In genomic region chr4:104967034-104967401, GRCh38 we compare ENCODE assay signal across 8 cellular contexts.
DNase-seq lines count a peak whose midpoint lies in the region; ATAC-seq, FAIRE-seq and TF ChIP-seq lines count a peak whose summit lies in the region.

No MANE protein-coding gene starts in this region.

- H3K79me2 ChIP-seq in GM12878 (ENCODE audit: control insufficient read depth, insufficient read depth, low read length): peaks cover 9% of the 10 kb centered on the region

- TF ChIP-seq EP300 in GM12878 (IDR thresholded peaks at IDR 0.05; ENCODE audit: borderline replicate concordance in 1 of 2, control insufficient read depth in 1 of 2, low read depth in 2 of 2, low read length in 2 of 2): no peak
- no peak for TF ChIP-seq EP300 in transverse colon (IDR thresholded peaks at IDR 0.05; ENCODE audit: low read depth)

- POLR2A ChIA-PET in CD8-positive, alpha-beta T cell (lab: Charles Lee): no interaction called here
- POLR2A ChIA-PET in GM12878 (lab: Charles Lee): no interaction called here

- peak overlapping the region; percentile 72 for H3K9ac ChIP-seq in GM12878 (ENCODE audit: control insufficient read depth, insufficient read depth, low read length)

- no peak for TF ChIP-seq RAD21 in GM12878 (IDR thresholded peaks at IDR 0.05; ENCODE audit: insufficient read depth, low read depth, low read length)

- peak overlapping the region; percentile 83 for H3K4me2 ChIP-seq in GM12878 (ENCODE audit: control insufficient read depth, insufficient read depth)

- BruUV-seq in GM12878 (replicated peaks; lab: Mats Ljungman, UMichigan): no TSS peak

- H3K27ac ChIP-seq in CD8-positive, alpha-beta T cell (ENCODE audit: low read depth, low read length): no peak overlapping the region
- H3K27ac ChIP-seq in GM12878 (ENCODE audit: control insufficient read depth, insufficient read depth): peak overlapping the region; percentile 91
- peak overlapping the region; percentile 80 to 88 (median 84) for H3K27ac ChIP-seq in transverse colon

- RAD21 ChIA-PET in GM12878 (lab: Charles Lee; ENCODE audit: unreplicated experiment): interaction anchor here (0.9 to 1.8 kb wide), 7 partner anchors 9 to 97 kb away, joined by 3 to 6 read pairs (median 4); no protein-coding TSS in a partner anchor

- ATAC-seq in CD8-positive, alpha-beta T cell: no peak
- ATAC-seq in GM21390 (IDR thresholded peaks at IDR 0.05; ENCODE audit: unreplicated experiment) (peak; percentile 24), HG03565 (IDR thresholded peaks at IDR 0.05; ENCODE audit: unreplicated experiment) (peak; percentile 5), GM12878 (peak; percentile 59)

- 4% methylated on average over 3 of the region's 3 CpGs for WGBS in GM12878 (ENCODE audit: insufficient coverage, insufficient replicate concordance, low lambda C conversion rate, missing lambda C conversion rate)
- 5 to 10% methylated on average over 2 to 3 of the region's 3 CpGs for WGBS in transverse colon (ENCODE audit: low coverage in 1 of 2), 2 donors

- no peaks in the 10 kb centered on the region for H4K20me1 ChIP-seq in GM12878 (ENCODE audit: control insufficient read depth, insufficient read depth)

- no peak for TF ChIP-seq CTCF in CD8-positive, alpha-beta T cell (IDR thresholded peaks at IDR 0.05)
- TF ChIP-seq CTCF in GM12878 (IDR thresholded peaks at IDR 0.05 in 2 of 3, conservative IDR thresholded peaks at IDR 0.05 in 1 of 3; ENCODE audit: control insufficient read depth in 2 of 3, extremely low read depth in 1 of 3, insufficient read depth in 1 of 3, low read depth in 3 of 3, low read length in 3 of 3) (no peak), transverse colon (IDR thresholded peaks at IDR 0.05) (no peak)

- no peaks in the 10 kb centered on the region for H3K9me3 ChIP-seq in CD8-positive, alpha-beta T cell (ENCODE audit: low read length)
- H3K9me3 ChIP-seq in GM12878 (replicated peaks; ENCODE audit: control insufficient read depth, insufficient read depth, low read length): peaks cover 16% of the 10 kb centered on the region; the same call in 2 of the 3 replicates
- no peaks in the 10 kb centered on the region for H3K9me3 ChIP-seq in transverse colon

- H3K4me1 Mint-ChIP-seq in CD8-positive, alpha-beta T cell (ENCODE audit: low read depth): peaks cover 12% of the 10 kb centered on the region

- SMC1A ChIA-PET in GM12878 (lab: Charles Lee; ENCODE audit: uncharacterized antibody, unreplicated experiment): interaction anchor here (1.0 to 1.7 kb wide), 4 partner anchors 23 to 95 kb away, joined by 3 to 14 read pairs (median 9); no protein-coding TSS in a partner anchor

- intact Hi-C loops in CD8-positive, alpha-beta T cell (cut with DNase I, micrococcal nuclease): loop anchor here in 1 of 2 experiments (5.0 kb wide), 1 partner anchor 45 kb away; no protein-coding TSS in a partner anchor
- intact Hi-C loops in GM12878 (cut with micrococcal nuclease; ENCODE audit: unreplicated experiment) (loop anchor here (2.0 to 10.0 kb wide), 8 partner anchors 24 to 902 kb away; partner anchors contain the start of genes CXXC4 and TET2), transverse colon (cut with DNase I; ENCODE audit: low total_unique reads) (no loop called here)

- CTCF ChIA-PET in CD8-positive, alpha-beta T cell (lab: Charles Lee): no interaction called here
- CTCF ChIA-PET in GM12878 (lab: Yijun Ruan, JAX): interaction anchor here (0.6 to 1.4 kb wide), 3 partner anchors 30 to 92 kb away, joined by 3 to 5 read pairs (median 3); no protein-coding TSS in a partner anchor

- no peaks in the 10 kb centered on the region for H3K27me3 ChIP-seq in CD8-positive, alpha-beta T cell (ENCODE audit: insufficient read depth, low read length)
- H3K27me3 ChIP-seq in GM12878 (replicated peaks in 1 of 2; ENCODE audit: control insufficient read depth in 2 of 2, insufficient read depth in 2 of 2, low read length in 1 of 2) (no peaks in the 10 kb centered on the region), transverse colon (no peaks in the 10 kb centered on the region)

- no peaks in the 10 kb centered on the region for H3K27me3 Mint-ChIP-seq in CD8-positive, alpha-beta T cell (ENCODE audit: low read depth)

- TF ChIP-seq POLR2A in GM12878 (IDR thresholded peaks at IDR 0.05; ENCODE audit: low read depth, low read length) (no peak), transverse colon (IDR thresholded peaks at IDR 0.05) (no peak)

- in situ Hi-C loops in GM12878 (cut with MboI): no loop called here
- in situ Hi-C loops in transverse colon (cut with MboI; ENCODE audit: low pct_ligation_motif_present in 1 of 4, low pct_unique_long_range_greater_than_20kb in 1 of 4, low sequenced_read_pairs in 3 of 4): no loop called here

- DNase-seq in CD8-positive, alpha-beta T cell: no peak
- DNase-seq in GM12878 (ENCODE audit: low read depth, low spot score) (no peak), transverse colon (peak; percentile 50), DMS 273 (lab: John Stamatoyannopoulos, UW; ENCODE audit: unreplicated experiment) (no peak), NCI-H524 treated with DMSO at 0.1 percent for 48 hours (lab: John Stamatoyannopoulos, UW) (no peak)
- no peak for DNase-seq in activated CD4-positive, CD25-positive, alpha-beta regulatory T cell treated with anti-CD3 and anti-CD28 coated beads, Interleukin-2, amount 50 U/mL, for 72 hours

- H3K9me3 Mint-ChIP-seq in CD8-positive, alpha-beta T cell: peaks cover 1% of the 10 kb centered on the region

- H3K27ac Mint-ChIP-seq in CD8-positive, alpha-beta T cell: peak overlapping the region; percentile 86

- H3K4me3 Mint-ChIP-seq in CD8-positive, alpha-beta T cell: peak overlapping the region; percentile 65

- FAIRE-seq in GM12878 (lab: Jason Lieb, UNC): no peak

- H3K4me3 ChIP-seq in CD8-positive, alpha-beta T cell (ENCODE audit: low read depth, low read length): no peak overlapping the region
- H3K4me3 ChIP-seq in GM12878: peak overlapping the region; percentile 51; the same call in 1 of the 2 replicates
- peak overlapping the region in 2 of 4 donors; percentile 2 to 40 for H3K4me3 ChIP-seq in transverse colon

- H3K4me1 ChIP-seq in CD8-positive, alpha-beta T cell (ENCODE audit: insufficient read depth, low read length): peaks cover 7% of the 10 kb centered on the region
- H3K4me1 ChIP-seq in GM12878 (ENCODE audit: control insufficient read depth, insufficient read depth, low read length) (peaks cover 35% of the 10 kb centered on the region), transverse colon (peaks cover 3 to 16% (median 6%) of the 10 kb centered on the region in 4 donors)

- H3K36me3 ChIP-seq in CD8-positive, alpha-beta T cell (ENCODE audit: insufficient read depth, low read length): no peaks in the 10 kb centered on the region
- no peaks in the 10 kb centered on the region; a peak in 1 of 4 replicates for H3K36me3 ChIP-seq in GM12878 (ENCODE audit: control insufficient read depth in 2 of 2, insufficient read depth in 2 of 2, low read length in 1 of 2)
- H3K36me3 ChIP-seq in transverse colon: no peaks in the 10 kb centered on the region

- H3K36me3 Mint-ChIP-seq in CD8-positive, alpha-beta T cell: no peaks in the 10 kb centered on the region

- peak overlapping the region; percentile 67 for H2AFZ ChIP-seq in GM12878 (ENCODE audit: control insufficient read depth, low read depth, low read length)

TF ChIP-seq in GM12878, 131 proteins besides CTCF, POLR2A, EP300 and RAD21:
- TF ChIP-seq NFIC (IDR thresholded peaks at IDR 0.05; ENCODE audit: low read depth, low read length) (peak; percentile 22; the same call in 1 of the 2 replicates), BHLHE40 (IDR thresholded peaks at IDR 0.05; ENCODE audit: borderline replicate concordance in 1 of 2, low read depth in 2 of 2, low read length in 1 of 2) (peak in 1 of 2 experiments; percentile 34; a peak in 2 of 4 replicates), RCOR1 (conservative IDR thresholded peaks at IDR 0.05; ENCODE audit: low read depth, low read length) (0 out of 2 replicates have a peak, but pooled peaks have one; percentile 11), EED (IDR thresholded peaks at IDR 0.05; ENCODE audit: low read depth) (0 out of 2 replicates have a peak, but pooled peaks have one; percentile 6), SP1 (IDR thresholded peaks at IDR 0.05; ENCODE audit: low read depth, low read length) (no peak), CBX5 (IDR thresholded peaks at IDR 0.05; ENCODE audit: low read depth) (peak; percentile 13), ZNF207 (IDR thresholded peaks at IDR 0.05; ENCODE audit: borderline replicate concordance) (no peak)
